ENCODE assay signal across 7 cellular contexts in genomic region chrX:154248076-154248475, GRCh38. TPM values are rescaled to one million over a fixed set of nuclear protein-coding genes. Genes with fewer than 3 reads are reported as not detected.
"Had no signal": no experiment of that assay in that cellular context is flagged by ENCODE, and none has a peak within 500 bp of the region (broad histone marks: within the 10 kb centered on the region; RNA-seq: fewer than 3 reads in every experiment).

No MANE protein-coding gene starts in this region.

RNA-seq across cellular contexts. Expression of gene OPN1MW3, which starts 9.3 kb away (rescaled TPM):
- total RNA-seq: HT-29, NCI-H460, PC-9, Peyer's patch, Right ventricle myocardium inferior, RPMI7951, SJCRH30 had no signal

RNA-seq across cellular contexts. Expression of gene OPN1MW2, which starts 28.5 kb away (rescaled TPM):
- total RNA-seq: HT-29, NCI-H460, PC-9, Peyer's patch, Right ventricle myocardium inferior, RPMI7951, SJCRH30 had no signal

RNA-seq across cellular contexts. Expression of gene TEX28, which starts 46.8 kb away (rescaled TPM):
- total RNA-seq: HT-29, NCI-H460, PC-9, Peyer's patch, Right ventricle myocardium inferior, RPMI7951, SJCRH30 had no signal

RNA-seq across cellular contexts. Expression of gene TKTL1, which starts 47.5 kb away (rescaled TPM):
- total RNA-seq: HT-29, NCI-H460, PC-9, Peyer's patch, RPMI7951 had no signal
